Comparison of ENCODE assay signal across 1 cellular context in the genomic region with DNA sequence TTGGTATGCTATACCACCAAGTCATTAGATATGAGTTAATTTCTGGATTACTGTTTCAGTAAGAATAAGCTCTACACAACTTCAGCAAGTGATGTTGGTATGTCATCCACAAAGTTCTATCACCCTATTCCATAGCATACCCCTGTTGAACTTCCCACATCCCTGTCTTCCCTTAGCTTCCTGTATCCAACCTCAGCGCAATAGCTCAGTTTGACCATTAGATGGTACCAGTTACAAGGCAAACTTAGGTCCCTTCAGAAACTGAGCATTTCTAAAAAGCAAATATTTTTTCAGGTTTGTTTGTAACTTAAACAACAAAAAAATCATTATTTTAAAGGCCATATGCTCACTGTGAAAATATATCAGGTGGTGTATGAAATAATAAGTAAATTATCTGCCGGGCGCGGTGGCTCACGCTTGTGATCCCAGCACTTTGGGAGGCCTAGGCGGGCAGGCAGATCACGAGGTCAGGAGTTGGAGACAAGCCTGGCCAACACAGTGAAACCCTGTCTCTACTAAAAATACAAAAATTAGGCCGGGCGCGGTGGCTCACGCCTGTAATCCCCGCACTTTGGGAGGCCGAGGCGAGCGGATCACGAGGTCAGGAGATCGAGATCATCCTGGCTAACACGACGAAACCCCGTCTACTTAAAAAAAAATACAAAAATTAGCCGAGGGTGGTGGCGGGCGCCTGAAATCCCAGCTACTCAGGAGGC.
TF ChIP-seq lines count a peak whose summit lies in the region.

No MANE protein-coding gene starts in this region.

TF ChIP-seq in endothelial cell of umbilical vein, 7 proteins besides CTCF, POLR2A, EP300 and RAD21:
- no peak for TF ChIP-seq POLR2AphosphoS5 (IDR thresholded peaks at IDR 0.05; ENCODE audit: insufficient read depth, low read depth, low read length)
- TF ChIP-seq GATA2 (IDR thresholded peaks at IDR 0.05; ENCODE audit: insufficient read depth, insufficient read length, low read depth, low read length): no peak
- TF ChIP-seq, protein P1, sequence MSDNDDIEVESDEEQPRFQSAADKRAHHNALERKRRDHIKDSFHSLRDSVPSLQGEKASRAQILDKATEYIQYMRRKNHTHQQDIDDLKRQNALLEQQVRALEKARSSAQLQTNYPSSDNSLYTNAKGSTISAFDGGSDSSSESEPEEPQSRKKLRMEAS (IDR thresholded peaks at IDR 0.05; ENCODE audit: insufficient read depth, insufficient read length): no peak
- no peak for TF ChIP-seq MYC (IDR thresholded peaks at IDR 0.05; ENCODE audit: low read depth, low read length)
- TF ChIP-seq EZH2 (IDR thresholded peaks at IDR 0.05; ENCODE audit: borderline replicate concordance, low read depth, low read length, severe bottlenecking): no peak
- TF ChIP-seq FOS (IDR thresholded peaks at IDR 0.05; ENCODE audit: borderline replicate concordance, insufficient read depth, low read length): no peak
- TF ChIP-seq JUN (IDR thresholded peaks at IDR 0.05; ENCODE audit: borderline replicate concordance, insufficient read depth, insufficient read length, low read depth): no peak
TF ChIP-seq in endothelial cell of umbilical vein: peak in this region for 0.
